Comparison of ENCODE assay signal across 8 cellular contexts in genomic region chr2:199985625-199986207, GRCh38. TPM values are rescaled to one million over a fixed set of nuclear protein-coding genes. Genes with fewer than 3 reads are reported as not detected.
A peak's percentile ranks its signal among the peaks of the same experiment; 100 is the strongest.
DNase-seq lines count a peak whose midpoint lies in the region; ATAC-seq, FAIRE-seq and TF ChIP-seq lines count a peak whose summit lies in the region.

No MANE protein-coding gene starts in this region.

- H3K9ac ChIP-seq in liver (ENCODE audit: low read depth in 1 of 2, low read length in 2 of 2): no peak overlapping the region

- H3K36me3 ChIP-seq in liver (ENCODE audit: control insufficient read depth in 4 of 4, insufficient read depth in 3 of 4, low read depth in 1 of 4, low read length in 3 of 4): no peaks in the 10 kb centered on the region

- peak; percentile 78 for ATAC-seq in HG03103 (IDR thresholded peaks at IDR 0.05; ENCODE audit: low read depth, unreplicated experiment)
- ATAC-seq in activated CD4-positive, CD25-positive, alpha-beta regulatory T cell treated with anti-CD3 and anti-CD28 coated beads, Interleukin-2, amount 50 U/mL, for 24 hours: peak; percentile 67 to 68
- ATAC-seq in stimulated activated effector memory CD8-positive, alpha-beta T cell treated with anti-CD3 and anti-CD28 coated beads, Interleukin-12 subunit alpha, Interleukin-12 subunit beta, amount 100 ng/mL, for 72 hours: peak; percentile 78

- in situ Hi-C loops in GM13976 (cut with MboI; ENCODE audit: low sequenced_read_pairs, unreplicated experiment): loop anchor here (5.0 to 10.0 kb wide), 2 partner anchors 487 to 719 kb away; no protein-coding TSS in a partner anchor

- H3K4me1 ChIP-seq in liver (ENCODE audit: control insufficient read depth in 4 of 4, insufficient read depth in 4 of 4, low read length in 3 of 4): peaks cover 0 to 2% (median 0%) of the 10 kb centered on the region in 4 donors

- H3K4me3 Mint-ChIP-seq in chondrocyte (ENCODE audit: unreplicated experiment): no peak overlapping the region
- no peak overlapping the region for H3K4me3 Mint-ChIP-seq in stimulated activated effector memory CD8-positive, alpha-beta T cell treated with anti-CD3 and anti-CD28 coated beads, Interleukin-12 subunit alpha, Interleukin-12 subunit beta, amount 100 ng/mL, for 72 hours

- 61% methylated on average over 6 of the region's 6 CpGs for WGBS in liver

- H3K9me3 ChIP-seq in liver (ENCODE audit: control insufficient read depth in 4 of 4, low read length in 3 of 4): no peaks in the 10 kb centered on the region

- H3K27me3 ChIP-seq in liver (ENCODE audit: control insufficient read depth in 4 of 4, insufficient read depth in 4 of 4, low read length in 3 of 4): no peaks in the 10 kb centered on the region

- TF ChIP-seq RAD21 in liver (IDR thresholded peaks at IDR 0.05): peak; percentile 92 to 98

- no peaks in the 10 kb centered on the region for H3K27me3 Mint-ChIP-seq in chondrocyte (ENCODE audit: low read depth)

- FAIRE-seq in A204.1 (lab: Jason Lieb, UNC): peak; percentile 14

- H3K27ac ChIP-seq in liver (ENCODE audit: low read depth in 1 of 2, low read length in 2 of 2): no peak overlapping the region

- H3K36me3 Mint-ChIP-seq in chondrocyte (ENCODE audit: low read depth): no peaks in the 10 kb centered on the region
- H3K36me3 Mint-ChIP-seq in stimulated activated effector memory CD8-positive, alpha-beta T cell treated with anti-CD3 and anti-CD28 coated beads, Interleukin-12 subunit alpha, Interleukin-12 subunit beta, amount 100 ng/mL, for 72 hours: no peaks in the 10 kb centered on the region

- H3K4me1 Mint-ChIP-seq in chondrocyte (ENCODE audit: low read depth): peaks cover 16% of the 10 kb centered on the region
- H3K4me1 Mint-ChIP-seq in stimulated activated effector memory CD8-positive, alpha-beta T cell treated with anti-CD3 and anti-CD28 coated beads, Interleukin-12 subunit alpha, Interleukin-12 subunit beta, amount 100 ng/mL, for 72 hours: no peaks in the 10 kb centered on the region

- H3K4me3 ChIP-seq in liver (ENCODE audit: low read depth in 1 of 3, low read length in 3 of 3): no peak overlapping the region

- peak; percentile 38 for TF ChIP-seq CTCF in GM13976 (IDR thresholded peaks at IDR 0.05; ENCODE audit: borderline replicate concordance, control extremely low read depth, extremely low read depth, insufficient read depth, missing control alignments)
- peak; percentile 83 for TF ChIP-seq CTCF in chondrocyte (IDR thresholded peaks at IDR 0.05)
- TF ChIP-seq CTCF in liver (IDR thresholded peaks at IDR 0.05; ENCODE audit: low read depth, low read length, missing input control): peak; percentile 68

- no peaks in the 10 kb centered on the region for H3K9me3 Mint-ChIP-seq in chondrocyte (ENCODE audit: low read depth)
- peaks cover 2% of the 10 kb centered on the region for H3K9me3 Mint-ChIP-seq in stimulated activated effector memory CD8-positive, alpha-beta T cell treated with anti-CD3 and anti-CD28 coated beads, Interleukin-12 subunit alpha, Interleukin-12 subunit beta, amount 100 ng/mL, for 72 hours

- DNase-seq in GM13976 (ENCODE audit: low spot score): no peak
- peak; percentile 3 for DNase-seq in NCI-H446 treated with DMSO at 0.1 percent for 48 hours (lab: John Stamatoyannopoulos, UW)
- no peak for DNase-seq in chondrocyte (ENCODE audit: low spot score)
- peak; percentile 30 to 75 for DNase-seq in stimulated activated effector memory CD8-positive, alpha-beta T cell treated with anti-CD3 and anti-CD28 coated beads, Interleukin-12 subunit alpha, Interleukin-12 subunit beta, amount 100 ng/mL, for 72 hours (ENCODE audit: low spot score in 2 of 2)

- H3K27ac Mint-ChIP-seq in chondrocyte (ENCODE audit: unreplicated experiment): no peak overlapping the region
- H3K27ac Mint-ChIP-seq in stimulated activated effector memory CD8-positive, alpha-beta T cell treated with anti-CD3 and anti-CD28 coated beads, Interleukin-12 subunit alpha, Interleukin-12 subunit beta, amount 100 ng/mL, for 72 hours: no peak overlapping the region

TF ChIP-seq in liver, 16 proteins besides CTCF, POLR2A, EP300 and RAD21:
- TF ChIP-seq YY1 (IDR thresholded peaks at IDR 0.05): peak; percentile 63
- no peak for TF ChIP-seq JUND (IDR thresholded peaks at IDR 0.05)
- TF ChIP-seq MAX (IDR thresholded peaks at IDR 0.05): peak; percentile 13
- TF ChIP-seq RXRA (IDR thresholded peaks at IDR 0.05): peak; percentile 14 to 35
- peak in 1 of 2 donors; percentile 35 for TF ChIP-seq HNF4A (conservative IDR thresholded peaks at IDR 0.05)
- peak; percentile 21 to 59 for TF ChIP-seq GABPA (IDR thresholded peaks at IDR 0.05 in 1 of 2, conservative IDR thresholded peaks at IDR 0.05 in 1 of 2)

RNA-seq across cellular contexts. Expression of gene MAIP1, which starts 30.3 kb away (rescaled TPM):
- total RNA-seq in chondrocyte (9.4 to 15.1 TPM (median 14.6 TPM) in 3 replicates), liver (10 to 100 TPM; 23.0 to 23.8 TPM)
- polyA plus RNA-seq in liver: 10 to 100 TPM; 33.4 to 40.2 TPM

RNA-seq across cellular contexts. Expression of gene TYW5, which starts 30.4 kb away (rescaled TPM):
- total RNA-seq in chondrocyte: 5.1 to 6.8 TPM (median 6.0 TPM) in 3 replicates
- total RNA-seq in liver: 1 to 10 TPM; 6.3 to 6.8 TPM
- 1 to 10 TPM; 2.0 to 3.4 TPM for polyA plus RNA-seq in liver

Comparison
In these comparisons a context has a peak if more than half of its experiments do, and no peak if none do; other contexts are left out.
1. DNase-seq: peak in NCI-H446 treated with DMSO at 0.1 percent for 48 hours (single experiment) and stimulated activated effector memory CD8-positive, alpha-beta T cell treated with anti-CD3 and anti-CD28 coated beads, Interleukin-12 subunit alpha, Interleukin-12 subunit beta, amount 100 ng/mL, for 72 hours (2 of 2); none in GM13976 (single experiment) and chondrocyte (single experiment).
2. Peak in every context shown above with its lines, with median percentiles within 50 percentile points of each other: CTCF ChIP-seq and ATAC-seq.